Comparison of ENCODE assay signal across 22 cellular contexts in genomic region chr5:117475925-117476324, GRCh38.
A peak's percentile ranks its signal among the peaks of the same experiment; 100 is the strongest.
DNase-seq lines count a peak whose midpoint lies in the region; ATAC-seq, FAIRE-seq and TF ChIP-seq lines count a peak whose summit lies in the region.
"Had no signal": no experiment of that assay in that cellular context is flagged by ENCODE, and none has a peak within 500 bp of the region (broad histone marks: within the 10 kb centered on the region; RNA-seq: fewer than 3 reads in every experiment).

No MANE protein-coding gene starts in this region.

- no peak for TF ChIP-seq CTCF in D721Med (IDR thresholded peaks at IDR 0.05; ENCODE audit: insufficient read depth, missing control alignments)
- TF ChIP-seq CTCF in kidney (IDR thresholded peaks at IDR 0.05; ENCODE audit: borderline replicate concordance, extremely low read depth, insufficient read depth) = no peak
- TF ChIP-seq CTCF in mucosa of descending colon (IDR thresholded peaks at IDR 0.05) = no peak

- H3K27ac ChIP-seq in kidney (ENCODE audit: low read depth in 2 of 2, low read length in 2 of 2) = no peak overlapping the region
- H3K27ac ChIP-seq: BLaER1, HL-60 had no signal

- ATAC-seq in mucosa of descending colon = peak; percentile 86
- no peak for ATAC-seq in GM21723 (IDR thresholded peaks at IDR 0.05; ENCODE audit: unreplicated experiment)

- DNase-seq in D721Med (ENCODE audit: insufficient read length, low spot score) = no peak
- peak; percentile 7 for DNase-seq in SW480 (ENCODE audit: low spot score)
- DNase-seq in kidney = no peak
- DNase-seq in mucosa of descending colon = no peak
- DNase-seq in NCI-H128 (lab: John Stamatoyannopoulos, UW; ENCODE audit: unreplicated experiment) = no peak
- DNase-seq in HCEC 1CT = no peak
- DNase-seq: 8988T; AML-193; CD8-positive, alpha-beta memory T cell; DMS79 treated with DMSO at 0.1 percent for 48 hours; EL; GOT3; HFFc6; IMR-90; KBM-7 had no signal

- H3K4me3 ChIP-seq in kidney (ENCODE audit: low read length in 2 of 2) (no peak overlapping the region), mucosa of descending colon (no peak overlapping the region)
- H3K4me3 ChIP-seq: BLaER1, HAP-1 had no signal

- FAIRE-seq in D721Med (lab: Jason Lieb, UNC) (peak; percentile 32), kidney (lab: Jason Lieb, UNC) (peak; percentile 74)
- FAIRE-seq: G401.6, GM12892 had no signal

- H3K9me3 ChIP-seq in kidney (ENCODE audit: control insufficient read depth in 1 of 2, low read length in 2 of 2) (no peaks in the 10 kb centered on the region), mucosa of descending colon (no peaks in the 10 kb centered on the region)
- H3K9me3 ChIP-seq: BLaER1, Caco-2, HAP-1 had no signal

- H3K4me1 ChIP-seq in kidney (ENCODE audit: control insufficient read depth in 1 of 2, insufficient read depth in 1 of 2, low read depth in 1 of 2, low read length in 2 of 2) = no peaks in the 10 kb centered on the region
- no peaks in the 10 kb centered on the region for H3K4me1 ChIP-seq in mucosa of descending colon (ENCODE audit: low read depth)
- H3K4me1 ChIP-seq: BLaER1 had no signal

- no peak overlapping the region for H3K9ac ChIP-seq in kidney (ENCODE audit: low read length in 2 of 2)
- H3K9ac ChIP-seq: BLaER1 had no signal

- intact Hi-C loops in kidney (cut with DNase I) = no loop called here
- intact Hi-C loops in mucosa of descending colon (cut with DNase I, micrococcal nuclease) = no loop called here

- no peaks in the 10 kb centered on the region for H3K36me3 ChIP-seq in kidney (ENCODE audit: control insufficient read depth in 1 of 2, insufficient read depth in 2 of 2, low read length in 2 of 2)
- H3K36me3 ChIP-seq in mucosa of descending colon (ENCODE audit: low read depth) = no peaks in the 10 kb centered on the region
- H3K36me3 ChIP-seq: BLaER1, HAP-1 had no signal
